2 cellular contexts compared by ENCODE assay signal in genomic region chr20:46967647-46968046, GRCh38.
TF ChIP-seq lines count a peak whose summit lies in the region.

No MANE protein-coding gene starts in this region.

TF ChIP-seq in HepG2, 621 proteins besides CTCF, POLR2A, EP300 and RAD21:
- TF ChIP-seq STAG1 (CRISPR knock-in tag; IDR thresholded peaks at IDR 0.05) (no peak), HDAC2 (CRISPR knock-in tag; IDR thresholded peaks at IDR 0.05) (no peak), ZNF432 (CRISPR knock-in tag; IDR thresholded peaks at IDR 0.05; ENCODE audit: borderline replicate concordance) (no peak), MBD4 (IDR thresholded peaks at IDR 0.05; ENCODE audit: borderline replicate concordance, low read length) (no peak), ZSCAN30 (CRISPR knock-in tag; IDR thresholded peaks at IDR 0.05) (no peak), HNF4A (CRISPR knock-in tag; IDR thresholded peaks at IDR 0.05) (no peak), ZBTB1 (CRISPR knock-in tag; IDR thresholded peaks at IDR 0.05; ENCODE audit: borderline replicate concordance) (no peak), MIXL1 (CRISPR knock-in tag; IDR thresholded peaks at IDR 0.05) (no peak), PREB (CRISPR knock-in tag; IDR thresholded peaks at IDR 0.05) (no peak), DNMT3B (CRISPR knock-in tag; conservative IDR thresholded peaks at IDR 0.05) (no peak), ATF5 (CRISPR knock-in tag; IDR thresholded peaks at IDR 0.05; ENCODE audit: low read depth) (no peak)
TF ChIP-seq in HepG2: peak in this region for 0.

TF ChIP-seq in H1, 55 proteins besides CTCF, POLR2A, EP300 and RAD21:
- TF ChIP-seq SIRT6 (IDR thresholded peaks at IDR 0.05; ENCODE audit: low read length): no peak
- TF ChIP-seq GABPA (IDR thresholded peaks at IDR 0.05; ENCODE audit: borderline replicate concordance, insufficient read depth, low read length): no peak
TF ChIP-seq in H1: peak in this region for 0.
